Comparison of ENCODE assay signal across 8 cellular contexts in genomic region chr4:5050520-5050955, GRCh38. TPM values are rescaled to one million over a fixed set of nuclear protein-coding genes. Genes with fewer than 3 reads are reported as not detected.
DNase-seq lines count a peak whose midpoint lies in the region; ATAC-seq, FAIRE-seq and TF ChIP-seq lines count a peak whose summit lies in the region.

No MANE protein-coding gene starts in this region.

- CTCF ChIA-PET in A549 (lab: Yijun Ruan, JAX) (interaction anchor here (0.6 to 7.3 kb wide), 31 partner anchors 9 to 762 kb away, joined by 3 to 44 read pairs (median 4); no protein-coding TSS in a partner anchor), endothelial cell of umbilical vein (lab: Charles Lee) (interaction anchor here (0.6 to 4.2 kb wide), 45 partner anchors 11 to 929 kb away, joined by 3 to 65 read pairs (median 5); partner anchors contain the start of gene CYTL1)

- DNase-seq in A549 (ENCODE audit: low read depth in 1 of 2, low spot score in 1 of 2): peak; percentile 83 to 86
- DNase-seq in GF-D8 (lab: John Stamatoyannopoulos, UW): peak; percentile 19
- DNase-seq in LoVo (ENCODE audit: low spot score): peak; percentile 4
- DNase-seq in T-helper 2 cell treated with Interferon-gamma antibody and Interleukin-4, amounts not matched to agents 5 μg/mL and 100 μg/mL, for 36 hours (ENCODE audit: low spot score): no peak
- DNase-seq in endothelial cell of umbilical vein (ENCODE audit: low read depth, low spot score): peak; percentile 69
- no peak for DNase-seq in memory B cell (ENCODE audit: low spot score in 2 of 2)

- H3K27ac ChIP-seq in A549 (peak overlapping the region; percentile 78 to 94), endothelial cell of umbilical vein (ENCODE audit: insufficient read depth, low read depth, low read length) (peak overlapping the region; percentile 9), stomach smooth muscle (ENCODE audit: low read length) (no peak overlapping the region)

- H3K79me2 ChIP-seq in endothelial cell of umbilical vein (ENCODE audit: control insufficient read depth, insufficient read depth, low read length): no peaks in the 10 kb centered on the region

- H4K20me1 ChIP-seq in endothelial cell of umbilical vein (replicated peaks; ENCODE audit: control insufficient read depth, extremely low read depth, insufficient read depth, low read length): no peaks in the 10 kb centered on the region

- peak overlapping the region; percentile 65 for H3K9ac ChIP-seq in endothelial cell of umbilical vein (replicated peaks; ENCODE audit: extremely low read depth, insufficient read depth, low read length)
- H3K9ac ChIP-seq in stomach smooth muscle (ENCODE audit: low read length in 2 of 2): peak overlapping the region; percentile 70 to 73

- POLR2A ChIA-PET in A549 (lab: Yijun Ruan, JAX): interaction anchor here (0.5 to 1.3 kb wide), 5 partner anchors 13 to 762 kb away, joined by 3 read pairs; no protein-coding TSS in a partner anchor
- POLR2A ChIA-PET in endothelial cell of umbilical vein (lab: Charles Lee): interaction anchor here (0.6 to 1.1 kb wide), 2 partner anchors 15 to 83 kb away, joined by 3 to 7 read pairs; no protein-coding TSS in a partner anchor

- peaks cover 3% of the 10 kb centered on the region for H3K4me1 Mint-ChIP-seq in T-helper 2 cell treated with Interferon-gamma antibody and Interleukin-4, amounts not matched to agents 5 μg/mL and 100 μg/mL, for 36 hours (ENCODE audit: low read depth)
- H3K4me1 Mint-ChIP-seq in memory B cell: peaks cover 5% of the 10 kb centered on the region

- FAIRE-seq in A549 (lab: Jason Lieb, UNC): no peak
- peak; percentile 87 for FAIRE-seq in endothelial cell of umbilical vein (lab: Jason Lieb, UNC)

- H3K9me1 ChIP-seq in endothelial cell of umbilical vein (replicated peaks; ENCODE audit: control insufficient read depth, extremely low read depth, insufficient read depth, low read length): no peaks in the 10 kb centered on the region

- dilution Hi-C loops in endothelial cell of umbilical vein (cut with MboI; ENCODE audit: extremely low pct_ligation_motif_present, low sequenced_read_pairs): no loop called here

- H3K36me3 Mint-ChIP-seq in T-helper 2 cell treated with Interferon-gamma antibody and Interleukin-4, amounts not matched to agents 5 μg/mL and 100 μg/mL, for 36 hours (ENCODE audit: low read depth): no peaks in the 10 kb centered on the region
- no peaks in the 10 kb centered on the region for H3K36me3 Mint-ChIP-seq in memory B cell

- intact Hi-C loops in endothelial cell of umbilical vein (cut with micrococcal nuclease): loop anchor here (1.0 to 5.0 kb wide), 5 partner anchors 92 to 774 kb away; no protein-coding TSS in a partner anchor

- H2AFZ ChIP-seq in endothelial cell of umbilical vein (ENCODE audit: low read depth, low read length): peak overlapping the region; percentile 84

- H3K4me2 ChIP-seq in A549: peak overlapping the region; percentile 100
- H3K4me2 ChIP-seq in endothelial cell of umbilical vein (ENCODE audit: insufficient read depth, low read length): peak overlapping the region; percentile 83

- WGBS in A549 (ENCODE audit: missing lambda C conversion rate): 3% methylated on average over 9 of the region's 25 CpGs

- TF ChIP-seq CTCF in A549 (IDR thresholded peaks at IDR 0.05) (peak; percentile 65), endothelial cell of umbilical vein (IDR thresholded peaks at IDR 0.05; ENCODE audit: extremely low read depth in 1 of 2, insufficient read depth in 1 of 2, low read depth in 1 of 2, low read length in 2 of 2) (peak; percentile 64 to 80)

- TF ChIP-seq POLR2A in A549 (IDR thresholded peaks at IDR 0.05; ENCODE audit: low read length) (no peak), endothelial cell of umbilical vein (IDR thresholded peaks at IDR 0.05; ENCODE audit: low read depth, low read length) (no peak)

- no TSS peak for BruUV-seq in endothelial cell of umbilical vein (replicated peaks; lab: Mats Ljungman, UMichigan)

- H3K4me3 Mint-ChIP-seq in T-helper 2 cell treated with Interferon-gamma antibody and Interleukin-4, amounts not matched to agents 5 μg/mL and 100 μg/mL, for 36 hours: peak overlapping the region; percentile 67
- peak overlapping the region; percentile 68 for H3K4me3 Mint-ChIP-seq in memory B cell

- peaks cover 2% of the 10 kb centered on the region; the same call in 1 of the 3 replicates for H3K9me3 ChIP-seq in A549
- H3K9me3 ChIP-seq in endothelial cell of umbilical vein (replicated peaks; ENCODE audit: control insufficient read depth, insufficient read depth, low read length): no peaks in the 10 kb centered on the region
- H3K9me3 ChIP-seq in stomach smooth muscle (ENCODE audit: control insufficient read depth in 2 of 2, low read length in 2 of 2): no peaks in the 10 kb centered on the region

- H3K36me3 ChIP-seq in endothelial cell of umbilical vein (ENCODE audit: control insufficient read depth in 2 of 2, extremely low read depth in 1 of 2, insufficient read depth in 2 of 2, low read length in 2 of 2): no peaks in the 10 kb centered on the region
- H3K36me3 ChIP-seq in stomach smooth muscle (ENCODE audit: control insufficient read depth in 2 of 2, insufficient read depth in 2 of 2, low read length in 2 of 2): no peaks in the 10 kb centered on the region

- H3K27ac Mint-ChIP-seq in T-helper 2 cell treated with Interferon-gamma antibody and Interleukin-4, amounts not matched to agents 5 μg/mL and 100 μg/mL, for 36 hours: no peak overlapping the region
- H3K27ac Mint-ChIP-seq in memory B cell: no peak overlapping the region

- TF ChIP-seq EP300 in A549 (IDR thresholded peaks at IDR 0.05): no peak

- H3K27me3 ChIP-seq in endothelial cell of umbilical vein (ENCODE audit: control insufficient read depth in 2 of 2, insufficient read depth in 2 of 2, low read length in 2 of 2): no peaks in the 10 kb centered on the region
- H3K27me3 ChIP-seq in stomach smooth muscle (ENCODE audit: control insufficient read depth in 1 of 2, insufficient read depth in 2 of 2, low read length in 2 of 2): no peaks in the 10 kb centered on the region

- H3K9me3 Mint-ChIP-seq in T-helper 2 cell treated with Interferon-gamma antibody and Interleukin-4, amounts not matched to agents 5 μg/mL and 100 μg/mL, for 36 hours: peaks cover 7% of the 10 kb centered on the region
- H3K9me3 Mint-ChIP-seq in memory B cell: peaks cover 4% of the 10 kb centered on the region

- H3K4me1 ChIP-seq in A549: peaks cover 23% of the 10 kb centered on the region
- H3K4me1 ChIP-seq in endothelial cell of umbilical vein (ENCODE audit: control insufficient read depth, extremely low read depth, insufficient read depth, low read length): peaks cover 12% of the 10 kb centered on the region
- peaks cover 20% of the 10 kb centered on the region for H3K4me1 ChIP-seq in stomach smooth muscle (ENCODE audit: control insufficient read depth, insufficient read depth, low read length)

- TF ChIP-seq RAD21 in A549 (conservative IDR thresholded peaks at IDR 0.05 in 1 of 2, IDR thresholded peaks at IDR 0.05 in 1 of 2): peak; percentile 90 to 91

- peaks cover 50% of the 10 kb centered on the region for H3K27me3 Mint-ChIP-seq in T-helper 2 cell treated with Interferon-gamma antibody and Interleukin-4, amounts not matched to agents 5 μg/mL and 100 μg/mL, for 36 hours (ENCODE audit: low read depth)
- peaks cover 21% of the 10 kb centered on the region for H3K27me3 Mint-ChIP-seq in memory B cell

- peak; percentile 87 to 89 for ATAC-seq in A549
- no peak for ATAC-seq in memory B cell (ENCODE audit: low read depth)
- ATAC-seq in HG03108 (IDR thresholded peaks at IDR 0.05; ENCODE audit: unreplicated experiment): no peak

- H3K4me3 ChIP-seq in A549: peak overlapping the region; percentile 63
- peak overlapping the region; percentile 45 to 64 (median 46) for H3K4me3 ChIP-seq in endothelial cell of umbilical vein (replicated peaks in 1 of 3; ENCODE audit: insufficient read depth in 1 of 3, low read depth in 1 of 3, low read length in 3 of 3)
- peak overlapping the region; percentile 79 to 86 for H3K4me3 ChIP-seq in stomach smooth muscle (ENCODE audit: low read length in 2 of 2)

TF ChIP-seq in A549, 52 proteins besides CTCF, POLR2A, EP300 and RAD21 (continues in another document):
- TF ChIP-seq HOXA7 (CRISPR knock-in tag; IDR thresholded peaks at IDR 0.05) (no peak), ZSCAN20 (CRISPR knock-in tag; IDR thresholded peaks at IDR 0.05) (no peak), ZC3H11A (IDR thresholded peaks at IDR 0.05) (no peak)

TF ChIP-seq in endothelial cell of umbilical vein, 7 proteins besides CTCF, POLR2A, EP300 and RAD21 (continues in another document):
- TF ChIP-seq GATA2 (IDR thresholded peaks at IDR 0.05; ENCODE audit: insufficient read depth, insufficient read length, low read depth, low read length): no peak

RNA-seq across cellular contexts. Expression of gene STK32B, which starts 0.7 kb away (rescaled TPM):
- polyA plus RNA-seq in A549 (2011; rRNA removed): 10.8 and 12.1 TPM in 2 replicates
- 12.6 and 15.6 TPM in 2 replicates for polyA plus RNA-seq in A549 (2012; cell fraction: cytosol; rRNA removed)
- 16.9 and 17.2 TPM in 2 replicates for polyA plus RNA-seq in A549 (2012; cell fraction: nucleus; rRNA removed)
- polyA plus RNA-seq in A549 (2017; fragmentation: RNase III; extraction: RNeasy Plus Mini Kit Qiagen cat#74134 plus additional on column Dnase treatment): 7.6 to 10.5 TPM (median 8.3 TPM) in 3 replicates
- polyA minus RNA-seq in A549 (2011; rRNA and poly(A)+ RNA removed): 10.7 and 11.3 TPM in 2 replicates
- total RNA-seq in endothelial cell of umbilical vein: 7.8 and 12.4 TPM in 2 replicates
- polyA plus RNA-seq in endothelial cell of umbilical vein: 5.6 and 6.1 TPM in 2 replicates
- polyA plus RNA-seq in endothelial cell of umbilical vein (2011; cell fraction: cytosol; rRNA removed): 6.0 and 6.5 TPM in 2 replicates
- polyA plus RNA-seq in endothelial cell of umbilical vein (2011; cell fraction: nucleus; rRNA removed): 11.3 and 14.6 TPM in 2 replicates
- polyA plus RNA-seq in endothelial cell of umbilical vein (2012): 2.3 and 7.0 TPM in 2 replicates
- 7.2 and 8.3 TPM in 2 replicates for polyA minus RNA-seq in endothelial cell of umbilical vein
- not detected for polyA minus RNA-seq in endothelial cell of umbilical vein (2011; cell fraction: cytosol; rRNA and poly(A)+ RNA removed)
- polyA minus RNA-seq in endothelial cell of umbilical vein (2011; cell fraction: nucleus; rRNA and poly(A)+ RNA removed): 8.3 and 8.4 TPM in 2 replicates

RNA-seq across cellular contexts. Expression of gene CYTL1, which starts 31.3 kb away (rescaled TPM):
- not detected in 2 replicates for polyA plus RNA-seq in A549 (2011; rRNA removed)
- not detected in 2 replicates for polyA plus RNA-seq in A549 (2012; cell fraction: cytosol; rRNA removed)
- not detected in 2 replicates for polyA plus RNA-seq in A549 (2012; cell fraction: nucleus; rRNA removed)
- not detected in 3 replicates for polyA plus RNA-seq in A549 (2017; fragmentation: RNase III; extraction: RNeasy Plus Mini Kit Qiagen cat#74134 plus additional on column Dnase treatment)
- polyA minus RNA-seq in A549 (2011; rRNA and poly(A)+ RNA removed): not detected in 2 replicates
- 4.0 and 29.8 TPM in 2 replicates for total RNA-seq in endothelial cell of umbilical vein
- polyA plus RNA-seq in endothelial cell of umbilical vein: 36.8 and 38.0 TPM in 2 replicates
- polyA plus RNA-seq in endothelial cell of umbilical vein (2011; cell fraction: cytosol; rRNA removed): 45.3 and 50.6 TPM in 2 replicates
- polyA plus RNA-seq in endothelial cell of umbilical vein (2011; cell fraction: nucleus; rRNA removed): 18.1 and 22.6 TPM in 2 replicates
- 18.5 and 49.4 TPM in 2 replicates for polyA plus RNA-seq in endothelial cell of umbilical vein (2012)
- 8.4 and 15.2 TPM in 2 replicates for polyA minus RNA-seq in endothelial cell of umbilical vein
- not detected for polyA minus RNA-seq in endothelial cell of umbilical vein (2011; cell fraction: cytosol; rRNA and poly(A)+ RNA removed)
- polyA minus RNA-seq in endothelial cell of umbilical vein (2011; cell fraction: nucleus; rRNA and poly(A)+ RNA removed): 1.5 and 5.3 TPM in 2 replicates

Comparison
In these comparisons a context has a peak if more than half of its experiments do, and no peak if none do; other contexts are left out.
1. ATAC-seq: peak in A549 (2 of 2); none in memory B cell (single experiment) and HG03108 (single experiment).
2. DNase-seq: peak in A549 (2 of 2), GF-D8 (single experiment), LoVo (single experiment) and endothelial cell of umbilical vein (single experiment); none in T-helper 2 cell treated with Interferon-gamma antibody and Interleukin-4, amounts not matched to agents 5 μg/mL and 100 μg/mL, for 36 hours (single experiment) and memory B cell (0 of 2).
3. RNA of gene CYTL1, which starts 31.3 kb away (polyA plus RNA-seq): 18.1 to 50.6 TPM in endothelial cell of umbilical vein; not detected in A549; every median in the first group is over 10 times any median in the second.
4. Peak in every context shown above with its lines, with median percentiles within 50 percentile points of each other: H3K4me3 ChIP-seq.